Comparison of ENCODE assay signal across 13 cellular contexts in genomic region chr2:236744316-236745105, GRCh38.
DNase-seq lines count a peak whose midpoint lies in the region; ATAC-seq and TF ChIP-seq lines count a peak whose summit lies in the region.
"Had no signal": no experiment of that assay in that cellular context is flagged by ENCODE, and none has a peak within 500 bp of the region (broad histone marks: within the 10 kb centered on the region; RNA-seq: fewer than 3 reads in every experiment).

No MANE protein-coding gene starts in this region.

- H3K27ac Mint-ChIP-seq in Caco-2 (ENCODE audit: unreplicated experiment), result peak overlapping the region; percentile 88
- peak overlapping the region; percentile 12 for H3K27ac Mint-ChIP-seq in progenitor cell of endocrine pancreas
- no peak overlapping the region for H3K27ac Mint-ChIP-seq in activated naive CD4-positive, alpha-beta T cell treated with anti-CD3 and anti-CD28 coated beads, Interleukin-2, amount 10 ng/mL, durations not matched to agents 7 days and 5 days
- H3K27ac Mint-ChIP-seq: activated CD8-positive, alpha-beta T cell treated with anti-CD3 and anti-CD28 coated beads, Interleukin-2, amount 10 ng/mL, durations not matched to agents 7 days and 5 days; stimulated activated naive CD8-positive, alpha-beta T cell treated with anti-CD3 and anti-CD28 coated beads, Interleukin-15, Interleukin-2, amounts not matched to agents 100 ng/mL and 50 ng/mL, for 24 hours had no signal

- 83 to 90% methylated on average over 6 of the region's 6 CpGs for WGBS in esophagus squamous epithelium, 2 donors

- H3K36me3 ChIP-seq in Caco-2 (ENCODE audit: control insufficient read depth, insufficient read depth, low read length) (no peaks in the 10 kb centered on the region), PC-9 (ENCODE audit: low read depth) (no peaks in the 10 kb centered on the region), esophagus squamous epithelium (no peaks in the 10 kb centered on the region)
- H3K36me3 ChIP-seq: lower lobe of right lung had no signal

- no peak overlapping the region for H2AFZ ChIP-seq in PC-9

- H3K9me3 Mint-ChIP-seq in Caco-2 (ENCODE audit: unreplicated experiment) (peaks cover 4% of the 10 kb centered on the region), progenitor cell of endocrine pancreas (ENCODE audit: low read depth) (no peaks in the 10 kb centered on the region)
- no peaks in the 10 kb centered on the region for H3K9me3 Mint-ChIP-seq in activated naive CD4-positive, alpha-beta T cell treated with anti-CD3 and anti-CD28 coated beads, Interleukin-2, amount 10 ng/mL, durations not matched to agents 7 days and 5 days
- H3K9me3 Mint-ChIP-seq: stimulated activated naive CD8-positive, alpha-beta T cell treated with anti-CD3 and anti-CD28 coated beads, Interleukin-15, Interleukin-2, amounts not matched to agents 100 ng/mL and 50 ng/mL, for 24 hours had no signal

- peak overlapping the region; percentile 99 for H3K27ac ChIP-seq in PC-9
- H3K27ac ChIP-seq in esophagus squamous epithelium, result peak overlapping the region in 3 of 4 donors; percentile 36 to 77 (median 72)
- H3K27ac ChIP-seq: lower lobe of right lung had no signal

- H3K4me3 Mint-ChIP-seq in Caco-2 (ENCODE audit: unreplicated experiment) (no peak overlapping the region), progenitor cell of endocrine pancreas (ENCODE audit: low read depth) (no peak overlapping the region)
- no peak overlapping the region for H3K4me3 Mint-ChIP-seq in activated naive CD4-positive, alpha-beta T cell treated with anti-CD3 and anti-CD28 coated beads, Interleukin-2, amount 10 ng/mL, durations not matched to agents 7 days and 5 days
- H3K4me3 Mint-ChIP-seq: activated CD8-positive, alpha-beta T cell treated with anti-CD3 and anti-CD28 coated beads, Interleukin-2, amount 10 ng/mL, durations not matched to agents 7 days and 5 days; stimulated activated naive CD8-positive, alpha-beta T cell treated with anti-CD3 and anti-CD28 coated beads, Interleukin-15, Interleukin-2, amounts not matched to agents 100 ng/mL and 50 ng/mL, for 24 hours had no signal

- BruUV-seq in Caco-2 (replicated peaks; lab: Mats Ljungman, UMichigan) (no TSS peak), PC-9 (replicated peaks; lab: Mats Ljungman, UMichigan) (no TSS peak)

- CTCF ChIA-PET in Caco-2 (lab: Charles Lee) (no interaction called here), PC-9 (lab: Charles Lee) (no interaction called here)
- CTCF ChIA-PET in activated naive CD4-positive, alpha-beta T cell treated with anti-CD3 and anti-CD28 coated beads, Interleukin-2, amount 10 ng/mL, durations not matched to agents 7 days and 5 days (lab: Charles Lee), result no interaction called here

- no peaks in the 10 kb centered on the region for H3K79me2 ChIP-seq in PC-9 (ENCODE audit: low read depth)

- H3K27me3 Mint-ChIP-seq in Caco-2 (ENCODE audit: insufficient read depth, unreplicated experiment) (no peaks in the 10 kb centered on the region), progenitor cell of endocrine pancreas (peaks cover 25% of the 10 kb centered on the region)
- peaks cover 2% of the 10 kb centered on the region for H3K27me3 Mint-ChIP-seq in activated naive CD4-positive, alpha-beta T cell treated with anti-CD3 and anti-CD28 coated beads, Interleukin-2, amount 10 ng/mL, durations not matched to agents 7 days and 5 days

- intact Hi-C loops in Caco-2 (cut with micrococcal nuclease; ENCODE audit: unreplicated experiment), result loop anchor here (1.0 kb wide), 1 partner anchor 51 kb away; no protein-coding TSS in a partner anchor
- intact Hi-C loops in PC-9 (cut with micrococcal nuclease; ENCODE audit: unreplicated experiment), result loop anchor here (5.0 kb wide), 1 partner anchor 137 kb away; no protein-coding TSS in a partner anchor
- intact Hi-C loops in esophagus squamous epithelium (cut with DNase I), result no loop called here

- H3K4me3 ChIP-seq in Caco-2 (ENCODE audit: low read depth, low read length) (no peak overlapping the region), PC-9 (no peak overlapping the region), esophagus squamous epithelium (no peak overlapping the region)
- H3K4me3 ChIP-seq: lower lobe of right lung had no signal

- TF ChIP-seq CTCF in Caco-2 (IDR thresholded peaks at IDR 0.05; ENCODE audit: insufficient read depth in 1 of 2, low read depth in 1 of 2, low read length in 1 of 2, severe bottlenecking in 1 of 2, unreplicated experiment in 1 of 2) (no peak), PC-9 (conservative IDR thresholded peaks at IDR 0.05) (no peak), esophagus squamous epithelium (IDR thresholded peaks at IDR 0.05) (no peak), progenitor cell of endocrine pancreas (IDR thresholded peaks at IDR 0.05; ENCODE audit: unreplicated experiment) (no peak), omental fat pad (IDR thresholded peaks at IDR 0.05) (no peak)

- peaks cover 19% of the 10 kb centered on the region for H3K4me1 Mint-ChIP-seq in Caco-2 (ENCODE audit: low read depth, unreplicated experiment)
- peaks cover 49% of the 10 kb centered on the region for H3K4me1 Mint-ChIP-seq in progenitor cell of endocrine pancreas (ENCODE audit: low read depth)
- H3K4me1 Mint-ChIP-seq in activated naive CD4-positive, alpha-beta T cell treated with anti-CD3 and anti-CD28 coated beads, Interleukin-2, amount 10 ng/mL, durations not matched to agents 7 days and 5 days, result no peaks in the 10 kb centered on the region

- 0 out of 2 replicates have a peak overlapping the region, but pooled peaks have one; percentile 45 for H3K4me2 ChIP-seq in PC-9

- no peaks in the 10 kb centered on the region for H4K20me1 ChIP-seq in PC-9 (ENCODE audit: insufficient read depth)

- no peak for TF ChIP-seq POLR2A in esophagus squamous epithelium (IDR thresholded peaks at IDR 0.05)

- POLR2A ChIA-PET in Caco-2 (lab: Charles Lee) (no interaction called here), PC-9 (lab: Charles Lee; ENCODE audit: unreplicated experiment) (no interaction called here)

- no peak for ATAC-seq in omental fat pad (ENCODE audit: low FRiP score)
- ATAC-seq: activated CD8-positive, alpha-beta T cell treated with anti-CD3 and anti-CD28 coated beads, Interleukin-2, amount 10 ng/mL, durations not matched to agents 7 days and 5 days; lower lobe of right lung had no signal

- H3K27me3 ChIP-seq in Caco-2 (replicated peaks; ENCODE audit: control insufficient read depth, insufficient read depth, low read length) (no peaks in the 10 kb centered on the region), PC-9 (ENCODE audit: insufficient read depth, low read depth) (no peaks in the 10 kb centered on the region), esophagus squamous epithelium (no peaks in the 10 kb centered on the region)

- H3K36me3 Mint-ChIP-seq in Caco-2 (ENCODE audit: insufficient read depth, unreplicated experiment), result no peaks in the 10 kb centered on the region
- no peaks in the 10 kb centered on the region for H3K36me3 Mint-ChIP-seq in progenitor cell of endocrine pancreas (ENCODE audit: insufficient read depth)
- no peaks in the 10 kb centered on the region for H3K36me3 Mint-ChIP-seq in activated naive CD4-positive, alpha-beta T cell treated with anti-CD3 and anti-CD28 coated beads, Interleukin-2, amount 10 ng/mL, durations not matched to agents 7 days and 5 days

- H3F3A ChIP-seq in PC-9 (ENCODE audit: insufficient read depth, low read depth), result peaks cover 26% of the 10 kb centered on the region

- no peaks in the 10 kb centered on the region for H3K9me2 ChIP-seq in PC-9 (ENCODE audit: insufficient read depth)

- H3K9me3 ChIP-seq in Caco-2 (no peaks in the 10 kb centered on the region), PC-9 (ENCODE audit: insufficient read depth, low read depth) (no peaks in the 10 kb centered on the region), esophagus squamous epithelium (no peaks in the 10 kb centered on the region)
- H3K9me3 ChIP-seq: lower lobe of right lung had no signal

- H3K4me1 ChIP-seq in Caco-2 (peaks cover 23% of the 10 kb centered on the region), PC-9 (replicated peaks; ENCODE audit: insufficient read depth) (peaks cover 47% of the 10 kb centered on the region), esophagus squamous epithelium (peaks cover 18 to 51% (median 23%) of the 10 kb centered on the region in 3 donors)

- DNase-seq in Caco-2 (no peak), PC-9 (peak in 1 of 2 experiments; percentile 16), esophagus squamous epithelium (lab: John Stamatoyannopoulos, UW) (no peak), progenitor cell of endocrine pancreas (ENCODE audit: low spot score, unreplicated experiment) (no peak), omental fat pad (ENCODE audit: low spot score) (no peak), NCI-H2227 (lab: John Stamatoyannopoulos, UW; ENCODE audit: unreplicated experiment) (no peak), SKM-1 (lab: John Stamatoyannopoulos, UW; ENCODE audit: unreplicated experiment) (no peak)
- no peak for DNase-seq in activated naive CD4-positive, alpha-beta T cell treated with anti-CD3 and anti-CD28 coated beads, Interleukin-2, amount 10 ng/mL, durations not matched to agents 7 days and 5 days
- DNase-seq: activated CD8-positive, alpha-beta T cell treated with anti-CD3 and anti-CD28 coated beads, Interleukin-2, amount 10 ng/mL, durations not matched to agents 7 days and 5 days; Calu3; lower lobe of right lung; NCI-H524 had no signal
